ENCODE assay signal across 19 cellular contexts in the genomic region with DNA sequence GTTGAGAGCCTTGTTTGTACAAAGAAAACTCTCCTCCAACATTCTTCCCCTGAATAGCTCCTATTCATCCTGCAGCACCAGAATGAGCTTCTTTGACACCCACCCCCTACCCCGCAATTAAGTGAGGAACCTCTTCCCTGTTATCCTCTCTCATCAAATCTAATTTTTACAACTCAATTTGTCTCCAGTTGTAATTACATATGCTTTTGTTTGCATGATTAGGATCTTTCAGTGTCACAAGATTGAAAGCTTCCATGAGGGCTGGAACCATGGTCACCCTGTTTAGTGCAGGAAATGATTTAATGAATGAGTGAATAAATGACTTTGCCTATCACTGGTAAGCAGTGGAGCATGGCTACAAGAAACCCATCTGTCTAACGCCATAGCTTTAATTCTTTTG.
DNase-seq lines count a peak whose midpoint lies in the region; ATAC-seq and TF ChIP-seq lines count a peak whose summit lies in the region.
"Had no signal": no experiment of that assay in that cellular context is flagged by ENCODE, and none has a peak within 500 bp of the region (broad histone marks: within the 10 kb centered on the region; RNA-seq: fewer than 3 reads in every experiment).

No MANE protein-coding gene starts in this region.

- H3K27me3 ChIP-seq in neuronal stem cell (ENCODE audit: control insufficient read depth in 3 of 3, insufficient read depth in 3 of 3, low read depth in 1 of 3, low read length in 3 of 3): no peaks in the 10 kb centered on the region
- no peaks in the 10 kb centered on the region for H3K27me3 ChIP-seq in hepatocyte

- H3K14ac ChIP-seq in neuronal stem cell (ENCODE audit: low read length): no peak overlapping the region

- no peak overlapping the region for H3K4ac ChIP-seq in neuronal stem cell (ENCODE audit: low read length)

- H3K9me3 ChIP-seq in neuronal stem cell (replicated peaks in 1 of 2; ENCODE audit: control insufficient read depth in 2 of 2, insufficient read depth in 1 of 2, low read depth in 1 of 2, low read length in 2 of 2) (peaks cover 0 to 2% of the 10 kb centered on the region in 2 donors), hepatocyte (ENCODE audit: low read depth) (no peaks in the 10 kb centered on the region)
- H3K9me3 ChIP-seq: A549, Caco-2, HAP-1 had no signal

- no peak overlapping the region for H2BK5ac ChIP-seq in neuronal stem cell (ENCODE audit: low read length)

- TF ChIP-seq CTCF in hepatocyte (IDR thresholded peaks at IDR 0.05; ENCODE audit: poor library complexity): no peak

- no CpG with 5 or more reads among the region's 2 CpGs for whole genome bisulfite sequencing in neuronal stem cell (ENCODE audit: extremely low coverage in 2 of 2, insufficient read length in 2 of 2, insufficient replicate concordance in 1 of 2), 2 donors
- 86% methylated on average over 2 of the region's 2 CpGs for WGBS in hepatocyte (ENCODE audit: low lambda C conversion rate, missing lambda C conversion rate)

- no peak overlapping the region for H2BK120ac ChIP-seq in neuronal stem cell (ENCODE audit: low read depth, low read length)

- H3K79me1 ChIP-seq in neuronal stem cell (ENCODE audit: low read depth, low read length): no peaks in the 10 kb centered on the region

- H3K36me3 ChIP-seq in neuronal stem cell (replicated peaks in 1 of 2; ENCODE audit: control insufficient read depth in 2 of 2, insufficient read depth in 2 of 2, low read length in 2 of 2) (no peaks in the 10 kb centered on the region), hepatocyte (replicated peaks; ENCODE audit: insufficient read depth, low read depth) (no peaks in the 10 kb centered on the region)
- H3K36me3 ChIP-seq: HAP-1 had no signal

- H3K4me2 ChIP-seq in neuronal stem cell (ENCODE audit: insufficient read depth, low read length, poor library complexity, severe bottlenecking): no peak overlapping the region
- H3K4me2 ChIP-seq in hepatocyte: no peak overlapping the region
- H3K4me2 ChIP-seq: A549 had no signal

- H3K9me2 ChIP-seq in hepatocyte (replicated peaks; ENCODE audit: insufficient read depth): no peaks in the 10 kb centered on the region

- H3K9ac ChIP-seq in neuronal stem cell (ENCODE audit: low read depth, low read length, poor library complexity): no peak overlapping the region

- no peak overlapping the region for H4K91ac ChIP-seq in neuronal stem cell (ENCODE audit: low read depth, low read length, poor library complexity)

- H2AK5ac ChIP-seq in neuronal stem cell (ENCODE audit: low read depth, low read length): no peak overlapping the region

- peak; percentile 13 for DNase-seq in COLO829 (ENCODE audit: low spot score)
- peak; percentile 13 for DNase-seq in RPMI7951 (ENCODE audit: low read depth)
- no peak for DNase-seq in neuronal stem cell (ENCODE audit: low spot score)
- no peak for DNase-seq in hepatocyte (ENCODE audit: low spot score)
- DNase-seq: 8988T; ACHN; AML-193; C1 segment of cervical spinal cord; Caco-2; CD4-positive, alpha-beta memory T cell; DMS153; DND-41; GOT3; HFFc6 had no signal

- no peak overlapping the region for H2AFZ ChIP-seq in neuronal stem cell (ENCODE audit: low read length)
- H2AFZ ChIP-seq in hepatocyte: no peak overlapping the region

- no peak overlapping the region for H3K18ac ChIP-seq in neuronal stem cell (ENCODE audit: low read length)

- H3K23ac ChIP-seq in neuronal stem cell (ENCODE audit: low read depth, low read length, poor library complexity): no peak overlapping the region

- ATAC-seq in SK-N-SH treated with all-trans-retinoic acid at 6 μM for 48 hours (no peak), GM21529 (IDR thresholded peaks at IDR 0.05; ENCODE audit: unreplicated experiment) (no peak), HG03097 (IDR thresholded peaks at IDR 0.05; ENCODE audit: low FRiP score, unreplicated experiment) (no peak)
- ATAC-seq: A549 had no signal

- no peak overlapping the region for H2BK15ac ChIP-seq in neuronal stem cell (ENCODE audit: low read length)

- H4K20me1 ChIP-seq in hepatocyte (ENCODE audit: insufficient read depth, poor library complexity, severe bottlenecking): no peaks in the 10 kb centered on the region

- H3K79me2 ChIP-seq in hepatocyte: no peaks in the 10 kb centered on the region

- no peak overlapping the region for H2BK12ac ChIP-seq in neuronal stem cell (ENCODE audit: low read length)

- H3K27ac ChIP-seq in neuronal stem cell (replicated peaks; ENCODE audit: low read length): peak overlapping the region; percentile 55
- no peak overlapping the region for H3K27ac ChIP-seq in hepatocyte
- H3K27ac ChIP-seq: A549 had no signal

- no peak overlapping the region for H4K8ac ChIP-seq in neuronal stem cell (ENCODE audit: low read depth, low read length)

- no peak overlapping the region for H3K4me3 ChIP-seq in neuronal stem cell (ENCODE audit: low read length in 2 of 2)
- no peak overlapping the region for H3K4me3 ChIP-seq in hepatocyte
- H3K4me3 ChIP-seq: A549, HAP-1 had no signal

- H3K4me1 ChIP-seq in neuronal stem cell (ENCODE audit: control insufficient read depth in 2 of 2, insufficient read depth in 1 of 2, low read depth in 1 of 2, low read length in 2 of 2): peaks cover 0 to 10% of the 10 kb centered on the region in 2 donors
- no peaks in the 10 kb centered on the region for H3K4me1 ChIP-seq in hepatocyte (ENCODE audit: insufficient read depth)
- H3K4me1 ChIP-seq: A549, Caco-2, HAP-1 had no signal

TF ChIP-seq in SK-N-SH treated with all-trans-retinoic acid at 6 μM for 48 hours, 23 proteins besides CTCF, POLR2A, EP300 and RAD21:
- TF ChIP-seq SNAI2 (CRISPR knock-in tag; IDR thresholded peaks at IDR 0.05) (no peak), ARNTL (CRISPR knock-in tag; IDR thresholded peaks at IDR 0.05; ENCODE audit: borderline replicate concordance, low read depth) (no peak), TOX (CRISPR knock-in tag; IDR thresholded peaks at IDR 0.05; ENCODE audit: borderline replicate concordance) (no peak), ZFP30 (CRISPR knock-in tag; IDR thresholded peaks at IDR 0.05) (no peak), ZFP3 (CRISPR knock-in tag; IDR thresholded peaks at IDR 0.05) (peak; percentile 74; the same call in 1 of the 2 replicates), TCF4 (CRISPR knock-in tag; IDR thresholded peaks at IDR 0.05; ENCODE audit: borderline replicate concordance) (peak; percentile 68; the same call in 1 of the 2 replicates), ZNF70 (CRISPR knock-in tag; IDR thresholded peaks at IDR 0.05) (no peak), PPARA (CRISPR knock-in tag; IDR thresholded peaks at IDR 0.05; ENCODE audit: borderline replicate concordance) (no peak), CSDC2 (CRISPR knock-in tag; IDR thresholded peaks at IDR 0.05) (no peak)
- TF ChIP-seq, protein P1, sequence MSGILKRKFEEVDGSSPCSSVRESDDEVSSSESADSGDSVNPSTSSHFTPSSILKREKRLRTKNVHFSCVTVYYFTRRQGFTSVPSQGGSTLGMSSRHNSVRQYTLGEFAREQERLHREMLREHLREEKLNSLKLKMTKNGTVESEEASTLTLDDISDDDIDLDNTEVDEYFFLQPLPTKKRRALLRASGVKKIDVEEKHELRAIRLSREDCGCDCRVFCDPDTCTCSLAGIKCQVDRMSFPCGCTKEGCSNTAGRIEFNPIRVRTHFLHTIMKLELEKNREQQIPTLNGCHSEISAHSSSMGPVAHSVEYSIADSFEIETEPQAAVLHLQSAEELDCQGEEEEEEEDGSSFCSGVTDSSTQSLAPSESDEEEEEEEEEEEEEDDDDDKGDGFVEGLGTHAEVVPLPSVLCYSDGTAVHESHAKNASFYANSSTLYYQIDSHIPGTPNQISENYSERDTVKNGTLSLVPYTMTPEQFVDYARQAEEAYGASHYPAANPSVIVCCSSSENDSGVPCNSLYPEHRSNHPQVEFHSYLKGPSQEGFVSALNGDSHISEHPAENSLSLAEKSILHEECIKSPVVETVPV (CRISPR knock-in tag; IDR thresholded peaks at IDR 0.05): no peak
- TF ChIP-seq, protein P2, sequence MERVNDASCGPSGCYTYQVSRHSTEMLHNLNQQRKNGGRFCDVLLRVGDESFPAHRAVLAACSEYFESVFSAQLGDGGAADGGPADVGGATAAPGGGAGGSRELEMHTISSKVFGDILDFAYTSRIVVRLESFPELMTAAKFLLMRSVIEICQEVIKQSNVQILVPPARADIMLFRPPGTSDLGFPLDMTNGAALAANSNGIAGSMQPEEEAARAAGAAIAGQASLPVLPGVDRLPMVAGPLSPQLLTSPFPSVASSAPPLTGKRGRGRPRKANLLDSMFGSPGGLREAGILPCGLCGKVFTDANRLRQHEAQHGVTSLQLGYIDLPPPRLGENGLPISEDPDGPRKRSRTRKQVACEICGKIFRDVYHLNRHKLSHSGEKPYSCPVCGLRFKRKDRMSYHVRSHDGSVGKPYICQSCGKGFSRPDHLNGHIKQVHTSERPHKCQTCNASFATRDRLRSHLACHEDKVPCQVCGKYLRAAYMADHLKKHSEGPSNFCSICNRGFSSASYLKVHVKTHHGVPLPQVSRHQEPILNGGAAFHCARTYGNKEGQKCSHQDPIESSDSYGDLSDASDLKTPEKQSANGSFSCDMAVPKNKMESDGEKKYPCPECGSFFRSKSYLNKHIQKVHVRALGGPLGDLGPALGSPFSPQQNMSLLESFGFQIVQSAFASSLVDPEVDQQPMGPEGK (CRISPR knock-in tag; IDR thresholded peaks at IDR 0.05; ENCODE audit: borderline replicate concordance): no peak

Comparison
In these comparisons a context has a peak if more than half of its experiments do, and no peak if none do; other contexts are left out.
1. DNase-seq: peak in COLO829 (single experiment) and RPMI7951 (single experiment); none in neuronal stem cell (single experiment) and hepatocyte (single experiment).